2 cellular contexts compared by ENCODE assay signal in genomic region chr14:103360548-103360947, GRCh38.
TF ChIP-seq lines count a peak whose summit lies in the region.

No MANE protein-coding gene starts in this region.

TF ChIP-seq in GM23338, 12 proteins besides CTCF, POLR2A, EP300 and RAD21:
- TF ChIP-seq STAT1 (IDR thresholded peaks at IDR 0.05; ENCODE audit: unreplicated experiment) (no peak), POLR2AphosphoS5 (IDR thresholded peaks at IDR 0.05; ENCODE audit: low read depth) (no peak), ZNF331 (CRISPR knock-in tag; IDR thresholded peaks at IDR 0.05; ENCODE audit: low read depth) (no peak), ZNF114 (CRISPR knock-in tag; IDR thresholded peaks at IDR 0.05) (no peak), ZNF462 (CRISPR knock-in tag; IDR thresholded peaks at IDR 0.05) (no peak), NANOG (IDR thresholded peaks at IDR 0.05; ENCODE audit: borderline replicate concordance) (no peak), REST (IDR thresholded peaks at IDR 0.05; ENCODE audit: unreplicated experiment) (no peak), EZH2phosphoT487 (IDR thresholded peaks at IDR 0.05; ENCODE audit: unreplicated experiment) (no peak), JUNB (IDR thresholded peaks at IDR 0.05; ENCODE audit: unreplicated experiment) (no peak), EZH2 (IDR thresholded peaks at IDR 0.05; ENCODE audit: low read depth, unreplicated experiment) (no peak), CREB1 (CRISPR knock-in tag; IDR thresholded peaks at IDR 0.05; ENCODE audit: low read depth) (no peak)
- TF ChIP-seq, protein P1, sequence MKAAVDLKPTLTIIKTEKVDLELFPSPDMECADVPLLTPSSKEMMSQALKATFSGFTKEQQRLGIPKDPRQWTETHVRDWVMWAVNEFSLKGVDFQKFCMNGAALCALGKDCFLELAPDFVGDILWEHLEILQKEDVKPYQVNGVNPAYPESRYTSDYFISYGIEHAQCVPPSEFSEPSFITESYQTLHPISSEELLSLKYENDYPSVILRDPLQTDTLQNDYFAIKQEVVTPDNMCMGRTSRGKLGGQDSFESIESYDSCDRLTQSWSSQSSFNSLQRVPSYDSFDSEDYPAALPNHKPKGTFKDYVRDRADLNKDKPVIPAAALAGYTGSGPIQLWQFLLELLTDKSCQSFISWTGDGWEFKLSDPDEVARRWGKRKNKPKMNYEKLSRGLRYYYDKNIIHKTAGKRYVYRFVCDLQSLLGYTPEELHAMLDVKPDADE (IDR thresholded peaks at IDR 0.05), result no peak

TF ChIP-seq in H1, 55 proteins besides CTCF, POLR2A, EP300 and RAD21:
- TF ChIP-seq JUND (IDR thresholded peaks at IDR 0.05; ENCODE audit: low read length), result no peak
